In the genomic region with DNA sequence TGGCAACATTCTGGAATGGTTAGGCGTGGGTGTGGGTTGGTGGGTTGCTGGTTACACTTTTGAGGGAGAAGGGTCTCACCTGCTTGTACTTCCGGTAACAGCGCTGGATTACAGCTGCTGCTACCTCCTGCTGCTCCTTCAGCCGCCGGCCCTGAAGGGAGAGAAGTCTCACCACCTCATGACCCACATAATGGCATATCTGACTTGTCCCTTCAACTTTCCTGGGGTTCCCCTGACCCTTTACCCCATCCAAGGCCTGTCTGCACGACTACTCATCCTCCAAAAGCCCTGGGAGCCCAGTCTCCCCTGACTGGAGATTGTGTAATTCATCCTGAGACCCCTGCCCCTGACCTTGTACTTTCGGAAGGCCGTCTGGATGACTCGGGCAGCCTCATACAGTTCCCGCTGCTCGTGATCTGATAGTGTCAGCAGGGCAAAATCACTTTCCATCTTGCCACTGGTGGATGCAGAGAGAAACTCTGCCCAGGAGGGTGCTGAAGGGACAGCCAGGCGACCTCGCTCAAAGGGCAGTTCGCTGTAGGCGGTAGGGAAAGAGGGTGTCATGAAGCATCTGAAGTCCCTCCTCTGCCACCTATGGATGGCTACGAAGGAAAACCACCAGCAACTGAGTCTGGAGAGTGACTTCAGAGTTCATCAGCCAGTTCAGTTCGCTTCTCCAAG, we compare ENCODE assay signal across 8 cellular contexts. TPM values are rescaled to one million over a fixed set of nuclear protein-coding genes. Genes with fewer than 3 reads are reported as not detected.
A peak's percentile ranks its signal among the peaks of the same experiment; 100 is the strongest.
DNase-seq lines count a peak whose midpoint lies in the region; ATAC-seq and TF ChIP-seq lines count a peak whose summit lies in the region.

No MANE protein-coding gene starts in this region.

- H3K9ac ChIP-seq in SK-N-MC (ENCODE audit: insufficient read length), result peak overlapping the region; percentile 37

- no peak overlapping the region for H3K4me3 Mint-ChIP-seq in activated CD4-positive, alpha-beta T cell treated with anti-CD3 and anti-CD28 coated beads for 36 hours
- H3K4me3 Mint-ChIP-seq in activated CD4-positive, alpha-beta T cell treated with anti-CD3 and anti-CD28 coated beads, Interleukin-2, amount 10 ng/mL, durations not matched to agents 24 days and 14 days, result no peak overlapping the region

- peak; percentile 7 for ATAC-seq in activated CD4-positive, alpha-beta T cell treated with anti-CD3 and anti-CD28 coated beads for 36 hours
- no peak for ATAC-seq in esophagus mucosa

- H3K27me3 Mint-ChIP-seq in activated CD4-positive, alpha-beta T cell treated with anti-CD3 and anti-CD28 coated beads for 36 hours, result no peaks in the 10 kb centered on the region
- no peaks in the 10 kb centered on the region for H3K27me3 Mint-ChIP-seq in activated CD4-positive, alpha-beta T cell treated with anti-CD3 and anti-CD28 coated beads, Interleukin-2, amount 10 ng/mL, durations not matched to agents 24 days and 14 days

- H3K4me3 ChIP-seq in SK-N-MC (no peak overlapping the region), fibroblast of pulmonary artery (replicated peaks; ENCODE audit: low read depth, low read length) (peak overlapping the region; percentile 94)

- no peak for TF ChIP-seq CTCF in fibroblast of pulmonary artery (IDR thresholded peaks at IDR 0.05; ENCODE audit: low read length, missing control alignments)

- H3K27ac ChIP-seq in SK-N-MC, result peak overlapping the region; percentile 36; the same call in 1 of the 2 replicates

- peaks cover 4% of the 10 kb centered on the region for H3K9me3 Mint-ChIP-seq in activated CD4-positive, alpha-beta T cell treated with anti-CD3 and anti-CD28 coated beads for 36 hours (ENCODE audit: low read depth)
- no peaks in the 10 kb centered on the region for H3K9me3 Mint-ChIP-seq in activated CD4-positive, alpha-beta T cell treated with anti-CD3 and anti-CD28 coated beads, Interleukin-2, amount 10 ng/mL, durations not matched to agents 24 days and 14 days

- peaks cover 40% of the 10 kb centered on the region for H3K4me1 Mint-ChIP-seq in activated CD4-positive, alpha-beta T cell treated with anti-CD3 and anti-CD28 coated beads for 36 hours
- peaks cover 12% of the 10 kb centered on the region for H3K4me1 Mint-ChIP-seq in activated CD4-positive, alpha-beta T cell treated with anti-CD3 and anti-CD28 coated beads, Interleukin-2, amount 10 ng/mL, durations not matched to agents 24 days and 14 days

- intact Hi-C loops in activated CD4-positive, alpha-beta T cell treated with anti-CD3 and anti-CD28 coated beads for 36 hours (cut with DNase I, micrococcal nuclease), result loop anchor here (1.0 to 5.0 kb wide), 7 partner anchors 18 to 223 kb away; a partner anchor contains a TSS
- intact Hi-C loops in activated CD4-positive, alpha-beta T cell treated with anti-CD3 and anti-CD28 coated beads, Interleukin-2, amount 10 ng/mL, durations not matched to agents 24 days and 14 days (cut with micrococcal nuclease), result loop anchor here (10.0 kb wide), 1 partner anchor 175 kb away; a partner anchor contains a TSS

- peak; percentile 78 for DNase-seq in activated CD4-positive, alpha-beta T cell treated with anti-CD3 and anti-CD28 coated beads for 36 hours
- no peak for DNase-seq in activated CD4-positive, alpha-beta T cell treated with anti-CD3 and anti-CD28 coated beads, Interleukin-2, amount 10 ng/mL, durations not matched to agents 24 days and 14 days
- DNase-seq in SK-N-MC (ENCODE audit: low read depth, low spot score), result no peak
- no peak for DNase-seq in fibroblast of pulmonary artery (ENCODE audit: low read depth)
- peak; percentile 30 for DNase-seq in stimulated activated CD4-positive, alpha-beta T cell treated with anti-CD3 and anti-CD28 coated beads, Interleukin-4, amount 100 ng/mL, for 24 hours
- no peak for DNase-seq in HEK293T (ENCODE audit: extremely low spot score)
- DNase-seq in NK-92 (lab: John Stamatoyannopoulos, UW; ENCODE audit: unreplicated experiment), result no peak

- peaks cover 14% of the 10 kb centered on the region for H3K36me3 ChIP-seq in SK-N-MC (ENCODE audit: insufficient read depth, low read length)

- H3K9me3 ChIP-seq in SK-N-MC (ENCODE audit: low read depth, low read length), result no peaks in the 10 kb centered on the region

- peaks cover 52% of the 10 kb centered on the region for H3K36me3 Mint-ChIP-seq in activated CD4-positive, alpha-beta T cell treated with anti-CD3 and anti-CD28 coated beads for 36 hours (ENCODE audit: low read depth)
- peaks cover 50% of the 10 kb centered on the region for H3K36me3 Mint-ChIP-seq in activated CD4-positive, alpha-beta T cell treated with anti-CD3 and anti-CD28 coated beads, Interleukin-2, amount 10 ng/mL, durations not matched to agents 24 days and 14 days (ENCODE audit: low read depth)

- no peak overlapping the region for H3K27ac Mint-ChIP-seq in activated CD4-positive, alpha-beta T cell treated with anti-CD3 and anti-CD28 coated beads for 36 hours
- no peak overlapping the region for H3K27ac Mint-ChIP-seq in activated CD4-positive, alpha-beta T cell treated with anti-CD3 and anti-CD28 coated beads, Interleukin-2, amount 10 ng/mL, durations not matched to agents 24 days and 14 days

- POLR2A ChIA-PET in activated CD4-positive, alpha-beta T cell treated with anti-CD3 and anti-CD28 coated beads for 36 hours (lab: Charles Lee), result interaction anchor here (1.3 to 6.0 kb wide), 4 partner anchors 11 to 30 kb away, joined by 3 to 80 read pairs (median 4); a partner anchor contains a TSS
- POLR2A ChIA-PET in HEK293T (lab: Yijun Ruan, JAX), result interaction anchor here (0.7 to 1.6 kb wide), 5 partner anchors 9 to 30 kb away, joined by 3 to 15 read pairs (median 4); a partner anchor contains a TSS

- CTCF ChIA-PET in activated CD4-positive, alpha-beta T cell treated with anti-CD3 and anti-CD28 coated beads for 36 hours (lab: Charles Lee), result interaction anchor here (0.7 to 3.1 kb wide), 10 partner anchors 11 to 181 kb away, joined by 3 to 21 read pairs (median 4); a partner anchor contains a TSS
- CTCF ChIA-PET in HEK293T (lab: Yijun Ruan, JAX), result interaction anchor here (1.2 kb wide), 1 partner anchor 11 kb away, joined by 4 read pairs; no protein-coding TSS in a partner anchor

TF ChIP-seq in HEK293T, 16 proteins besides CTCF, POLR2A, EP300 and RAD21:
- no peak for TF ChIP-seq SP1 (IDR thresholded peaks at IDR 0.05)

RNA-seq across cellular contexts. Expression of a gene that starts 2.1 kb away (rescaled TPM):
- 10 to 100 TPM; 61.4 to 69.4 TPM for total RNA-seq in activated CD4-positive, alpha-beta T cell treated with anti-CD3 and anti-CD28 coated beads for 36 hours
- total RNA-seq in activated CD4-positive, alpha-beta T cell treated with anti-CD3 and anti-CD28 coated beads, Interleukin-2, amount 10 ng/mL, durations not matched to agents 24 days and 14 days, result 58.7 and 62.3 TPM in 2 replicates
- 65.7 TPM for total RNA-seq in esophagus mucosa

RNA-seq across cellular contexts. Expression of a gene that starts 17.8 kb away (rescaled TPM):
- 100 to 1,000 TPM in 1 of 2 experiments, 10 to 100 TPM in 1; 98.2 to 124 TPM for total RNA-seq in activated CD4-positive, alpha-beta T cell treated with anti-CD3 and anti-CD28 coated beads for 36 hours
- 87.7 and 89.7 TPM in 2 replicates for total RNA-seq in activated CD4-positive, alpha-beta T cell treated with anti-CD3 and anti-CD28 coated beads, Interleukin-2, amount 10 ng/mL, durations not matched to agents 24 days and 14 days
- 23.8 TPM for total RNA-seq in esophagus mucosa

RNA-seq across cellular contexts. Expression of a gene that starts 18.8 kb away (rescaled TPM):
- 10 to 100 TPM; 32.0 to 32.9 TPM for total RNA-seq in activated CD4-positive, alpha-beta T cell treated with anti-CD3 and anti-CD28 coated beads for 36 hours
- total RNA-seq in activated CD4-positive, alpha-beta T cell treated with anti-CD3 and anti-CD28 coated beads, Interleukin-2, amount 10 ng/mL, durations not matched to agents 24 days and 14 days, result 45.3 and 51.0 TPM in 2 replicates
- 1.5 TPM for total RNA-seq in esophagus mucosa

RNA-seq across cellular contexts. Expression of a gene that starts 21.4 kb away (rescaled TPM):
- total RNA-seq in activated CD4-positive, alpha-beta T cell treated with anti-CD3 and anti-CD28 coated beads for 36 hours, result 1,000 to 10,000 TPM; 1,809 to 1,911 TPM
- total RNA-seq in activated CD4-positive, alpha-beta T cell treated with anti-CD3 and anti-CD28 coated beads, Interleukin-2, amount 10 ng/mL, durations not matched to agents 24 days and 14 days, result 1,471 and 1,473 TPM in 2 replicates
- total RNA-seq in esophagus mucosa, result 455 TPM

RNA-seq across cellular contexts. Expression of a gene that starts 27.6 kb away (rescaled TPM):
- under 1 TPM; 0.18 to 0.28 TPM for total RNA-seq in activated CD4-positive, alpha-beta T cell treated with anti-CD3 and anti-CD28 coated beads for 36 hours
- total RNA-seq in activated CD4-positive, alpha-beta T cell treated with anti-CD3 and anti-CD28 coated beads, Interleukin-2, amount 10 ng/mL, durations not matched to agents 24 days and 14 days, result 0.56 and 0.69 TPM in 2 replicates
- total RNA-seq in esophagus mucosa, result not detected

Comparison
In these comparisons a context has a peak if more than half of its experiments do, and no peak if none do; other contexts are left out.
1. DNase-seq: peak in activated CD4-positive, alpha-beta T cell treated with anti-CD3 and anti-CD28 coated beads for 36 hours (single experiment) and stimulated activated CD4-positive, alpha-beta T cell treated with anti-CD3 and anti-CD28 coated beads, Interleukin-4, amount 100 ng/mL, for 24 hours (single experiment); none in activated CD4-positive, alpha-beta T cell treated with anti-CD3 and anti-CD28 coated beads, Interleukin-2, amount 10 ng/mL, durations not matched to agents 24 days and 14 days (single experiment), SK-N-MC (single experiment), fibroblast of pulmonary artery (single experiment), HEK293T (single experiment) and NK-92 (single experiment).
2. RNA of a gene that starts 18.8 kb away (total RNA-seq): 45.3 to 51.0 TPM in activated CD4-positive, alpha-beta T cell treated with anti-CD3 and anti-CD28 coated beads, Interleukin-2, amount 10 ng/mL, durations not matched to agents 24 days and 14 days and 32.0 to 32.9 TPM in activated CD4-positive, alpha-beta T cell treated with anti-CD3 and anti-CD28 coated beads for 36 hours; 1.5 TPM in esophagus mucosa (single experiment); every median in the first group is over 10 times any median in the second.